ENCODE assay signal across 19 cellular contexts in genomic region chr2:8806885-8807701, GRCh38.
"Had no signal": no experiment of that assay in that cellular context is flagged by ENCODE, and none has a peak within 500 bp of the region (broad histone marks: within the 10 kb centered on the region; RNA-seq: fewer than 3 reads in every experiment).

No MANE protein-coding gene starts in this region.

- H3K27me3 ChIP-seq: gastroesophageal sphincter had no signal

- H3K4me1 Mint-ChIP-seq: immature natural killer cell had no signal

- H3K27ac Mint-ChIP-seq: immature natural killer cell, progenitor cell of endocrine pancreas had no signal

- H3K27me3 Mint-ChIP-seq: progenitor cell of endocrine pancreas had no signal

- FAIRE-seq: small intestine had no signal

- H3K4me3 Mint-ChIP-seq: activated T-cell treated with anti-CD3 and anti-CD28 coated beads, Interleukin-2, amount 50 U/mL, for 4 hours; immature natural killer cell; neural crest cell had no signal

- H3K9me3 ChIP-seq: gastroesophageal sphincter, thoracic aorta had no signal

- H3K9me3 Mint-ChIP-seq: activated T-cell treated with anti-CD3 and anti-CD28 coated beads, Interleukin-2, amount 50 U/mL, for 4 hours; immature natural killer cell; neural crest cell had no signal

- ATAC-seq: activated T-cell treated with anti-CD3 and anti-CD28 coated beads, Interleukin-2, amount 50 U/mL, for 4 hours; gastroesophageal sphincter had no signal

- DNase-seq: activated CD4-positive, alpha-beta T cell treated with anti-CD3 and anti-CD28 coated beads for 4 hours; activated CD8-positive, alpha-beta memory T cell treated with anti-CD3 and anti-CD28 coated beads, Interleukin-2, amount 50 U/mL, for 4 hours; activated naive CD4-positive, alpha-beta T cell treated with anti-CD3 and anti-CD28 coated beads, Interleukin-2, amount 50 U/mL, for 16 hours; activated T-cell treated with anti-CD3 and anti-CD28 coated beads, Interleukin-2, amount 50 U/mL, for 4 hours; aorta; cerebellar nuclear complex; cortex of kidney; effector CD4-positive, alpha-beta T cell; immature natural killer cell; kidney glomerular epithelial cell; mammary epithelial cell; right cardiac atrium; small intestine; stimulated activated CD4-positive, alpha-beta T cell treated with anti-CD3 and anti-CD28 coated beads, Interleukin-4, amount 100 ng/mL, for 1 hour; T-helper 2 cell had no signal

- H3K27ac ChIP-seq: gastroesophageal sphincter, thoracic aorta had no signal

- H3K4me3 ChIP-seq: gastroesophageal sphincter, thoracic aorta had no signal
